In the genomic region with DNA sequence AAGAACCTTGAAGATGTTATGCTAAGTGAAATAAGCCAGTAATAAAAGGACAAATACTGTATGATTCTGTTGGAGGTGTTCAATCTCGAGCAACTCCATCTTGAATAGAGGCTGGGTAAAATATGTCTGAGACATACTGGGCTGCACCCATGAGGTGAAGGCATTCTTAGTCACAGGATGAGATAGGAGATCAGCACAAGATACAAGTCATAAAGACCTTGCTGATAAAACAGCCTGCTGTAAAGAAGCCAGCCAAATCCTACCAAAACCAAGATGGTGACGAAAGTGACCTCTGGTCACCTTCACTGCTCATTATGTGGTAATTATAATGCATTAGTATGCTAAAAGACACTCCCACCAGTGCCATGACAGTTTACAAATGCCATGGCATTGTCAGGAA, we compare ENCODE assay signal across 20 cellular contexts.
"Had no signal": no experiment of that assay in that cellular context is flagged by ENCODE, and none has a peak within 500 bp of the region (broad histone marks: within the 10 kb centered on the region; RNA-seq: fewer than 3 reads in every experiment).

No MANE protein-coding gene starts in this region.

- H3K27me3 ChIP-seq: gastrocnemius medialis, ovary, suprapubic skin had no signal

- ATAC-seq: gastrocnemius medialis, psoas muscle, right cardiac atrium had no signal

- H3K9me3 Mint-ChIP-seq: immature natural killer cell; natural killer cell; stimulated activated naive CD8-positive, alpha-beta T cell treated with anti-CD3 and anti-CD28 coated beads, Interleukin-15, Interleukin-2, amounts not matched to agents 100 ng/mL and 50 ng/mL, for 24 hours had no signal

- H3K27ac Mint-ChIP-seq: activated naive CD4-positive, alpha-beta T cell treated with anti-CD3 and anti-CD28 coated beads for 36 hours; brain; immature natural killer cell; natural killer cell; stimulated activated naive CD8-positive, alpha-beta T cell treated with anti-CD3 and anti-CD28 coated beads, Interleukin-15, Interleukin-2, amounts not matched to agents 100 ng/mL and 50 ng/mL, for 24 hours had no signal

- H3K4me1 ChIP-seq: gastrocnemius medialis, psoas muscle had no signal

- H3K4me3 Mint-ChIP-seq: activated naive CD4-positive, alpha-beta T cell treated with anti-CD3 and anti-CD28 coated beads for 36 hours; brain; immature natural killer cell; natural killer cell; stimulated activated naive CD8-positive, alpha-beta T cell treated with anti-CD3 and anti-CD28 coated beads, Interleukin-15, Interleukin-2, amounts not matched to agents 100 ng/mL and 50 ng/mL, for 24 hours had no signal

- H3K4me3 ChIP-seq: coronary artery, gastrocnemius medialis, ovary, psoas muscle, suprapubic skin had no signal

- H3K36me3 Mint-ChIP-seq: brain, immature natural killer cell, natural killer cell had no signal

- DNase-seq: activated CD4-positive, alpha-beta T cell treated with anti-CD3 and anti-CD28 coated beads for 4 hours; activated CD8-positive, alpha-beta memory T cell treated with anti-CD3 and anti-CD28 coated beads for 24 hours; activated naive CD4-positive, alpha-beta T cell treated with anti-CD3 and anti-CD28 coated beads for 36 hours; anterior cingulate cortex; central memory CD4-positive, alpha-beta T cell; erythroblast; gastrocnemius medialis; head of caudate nucleus; immature natural killer cell; mesendoderm; natural killer cell; ovary; psoas muscle; right cardiac atrium; stimulated activated CD4-positive, alpha-beta T cell treated with anti-CD3 and anti-CD28 coated beads, Interleukin-2, amount 100 ng/mL, for 24 hours; WERI-Rb-1 had no signal

- H3K9me3 ChIP-seq: gastrocnemius medialis, ovary, psoas muscle, suprapubic skin had no signal

- H3K27ac ChIP-seq: coronary artery, gastrocnemius medialis, ovary, psoas muscle, suprapubic skin, WERI-Rb-1 had no signal

- H3K36me3 ChIP-seq: gastrocnemius medialis, ovary, suprapubic skin, WERI-Rb-1 had no signal
